ENCODE assay signal across 1 cellular context in genomic region chrX:130268500-130269170, GRCh38.
TF ChIP-seq lines count a peak whose summit lies in the region.

Gene ZNF280C, minus strand, starts transcription at chrX:130268899. Its CDS starts 8,450 bp downstream, at chrX:130260449.

TF ChIP-seq in SK-N-SH treated with all-trans-retinoic acid at 6 μM for 48 hours, 23 proteins besides CTCF, POLR2A, EP300 and RAD21 (continued from another document):
- TF ChIP-seq CSDC2 (CRISPR knock-in tag; IDR thresholded peaks at IDR 0.05) (0 out of 2 replicates have a peak, but pooled peaks have one; percentile 32), CREB5 (CRISPR knock-in tag; IDR thresholded peaks at IDR 0.05; ENCODE audit: low read depth) (no peak)
